ENCODE assay signal across 24 cellular contexts in the genomic region with DNA sequence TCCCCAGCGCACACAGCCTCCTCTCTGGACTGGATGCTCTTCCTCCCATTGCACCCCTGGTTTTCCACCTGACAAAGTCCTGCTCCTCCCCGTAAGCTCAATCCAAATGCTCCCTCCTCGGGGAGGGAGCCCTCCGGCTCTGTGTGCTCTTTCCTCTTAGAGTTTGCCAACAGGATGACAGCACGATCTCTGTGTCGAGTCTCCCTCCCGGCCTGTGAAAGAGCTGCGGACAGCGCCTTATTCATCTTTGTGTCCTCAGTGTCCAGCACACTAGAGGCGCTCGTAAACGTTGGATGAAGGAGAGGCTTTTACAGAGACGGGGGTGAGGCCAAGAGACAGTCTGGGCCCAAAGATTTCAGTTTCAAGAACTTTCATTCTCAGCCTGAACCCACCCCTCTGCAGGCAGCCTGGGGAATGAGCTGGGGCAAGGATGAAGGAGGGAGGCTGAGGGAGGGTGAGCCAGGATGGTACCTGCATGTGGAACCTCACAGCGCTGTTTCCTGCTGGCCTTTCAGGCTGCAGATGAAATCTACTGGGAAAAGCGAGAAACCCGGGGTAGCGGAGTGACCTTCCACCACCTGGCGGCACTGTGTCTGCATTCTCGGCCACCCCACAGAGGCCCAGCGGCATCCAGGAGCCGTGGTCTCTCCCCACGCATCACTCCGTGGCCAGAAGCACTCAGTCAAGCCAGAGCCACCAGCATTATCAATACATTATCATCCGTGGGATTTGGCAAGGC. TPM values are rescaled to one million over a fixed set of nuclear protein-coding genes. Genes with fewer than 3 reads are reported as not detected.
A peak's percentile ranks its signal among the peaks of the same experiment; 100 is the strongest.
DNase-seq lines count a peak whose midpoint lies in the region; ATAC-seq, FAIRE-seq and TF ChIP-seq lines count a peak whose summit lies in the region.
"Had no signal": no experiment of that assay in that cellular context is flagged by ENCODE, and none has a peak within 500 bp of the region (broad histone marks: within the 10 kb centered on the region; RNA-seq: fewer than 3 reads in every experiment).

No MANE protein-coding gene starts in this region.

- in situ Hi-C loops in mammary epithelial cell (cut with MboI; ENCODE audit: low sequenced_read_pairs in 2 of 2) = no loop called here
- in situ Hi-C loops in K562 (cut with MboI) = no loop called here

- no TSS peak for BruUV-seq in mammary epithelial cell (replicated peaks; lab: Mats Ljungman, UMichigan)
- no TSS peak for BruUV-seq in K562 (replicated peaks; lab: Mats Ljungman, UMichigan)

- H3K27me3 ChIP-seq in mammary epithelial cell (ENCODE audit: insufficient read depth, low read length) (no peaks in the 10 kb centered on the region), breast epithelium (no peaks in the 10 kb centered on the region), K562 (ENCODE audit: control insufficient read depth in 2 of 2, insufficient read depth in 2 of 2, low read length in 2 of 2) (peaks cover 6 to 16% of the 10 kb centered on the region in 2 experiments; a peak in 4 of 5 replicates), aorta (ENCODE audit: control insufficient read depth in 1 of 2, insufficient read depth in 2 of 2, low read length in 1 of 2) (no peaks in the 10 kb centered on the region)
- H3K27me3 ChIP-seq: testis had no signal

- no peak for TF ChIP-seq CTCF in mammary epithelial cell (conservative IDR thresholded peaks at IDR 0.05 in 1 of 2, IDR thresholded peaks at IDR 0.05 in 1 of 2; ENCODE audit: extremely low read depth in 1 of 2, insufficient read depth in 1 of 2, low read depth in 1 of 2, low read length in 2 of 2)
- TF ChIP-seq CTCF in breast epithelium (IDR thresholded peaks at IDR 0.05) = no peak
- TF ChIP-seq CTCF in K562 (IDR thresholded peaks at IDR 0.05 in 2 of 3, conservative IDR thresholded peaks at IDR 0.05 in 1 of 3; ENCODE audit: insufficient read depth in 2 of 3, low read depth in 1 of 3, low read length in 3 of 3) = peak; percentile 74 to 83 (median 79)
- TF ChIP-seq CTCF in GM20000 (IDR thresholded peaks at IDR 0.05; ENCODE audit: extremely low read depth, missing control alignments) = no peak

- TF ChIP-seq POLR2A in breast epithelium (IDR thresholded peaks at IDR 0.05) = no peak
- TF ChIP-seq POLR2A in K562 (conservative IDR thresholded peaks at IDR 0.05) = no peak

- H3K79me2 ChIP-seq in mammary epithelial cell (ENCODE audit: insufficient read depth, low read length) (no peaks in the 10 kb centered on the region), K562 (ENCODE audit: control insufficient read depth, insufficient read depth, low read length) (no peaks in the 10 kb centered on the region)
- H3K79me2 ChIP-seq: parathyroid adenoma had no signal

- H3K9ac ChIP-seq in mammary epithelial cell (ENCODE audit: insufficient read depth, low read length) = no peak overlapping the region
- no peak overlapping the region for H3K9ac ChIP-seq in K562 (ENCODE audit: insufficient read depth in 1 of 2, low read depth in 2 of 2, low read length in 2 of 2)
- H3K9ac ChIP-seq: parathyroid adenoma had no signal

- 55% methylated on average over 18 of the region's 24 CpGs for WGBS in mammary epithelial cell (ENCODE audit: low coverage, missing lambda C conversion rate)
- 13% methylated on average over 24 of the region's 24 CpGs for WGBS in K562 (ENCODE audit: insufficient coverage, low coverage, missing lambda C conversion rate)
- WGBS in aorta, 2 donors = 56 to 62% methylated on average over 24 of the region's 24 CpGs

- H4K20me1 ChIP-seq in mammary epithelial cell (ENCODE audit: insufficient read depth, low read length) (no peaks in the 10 kb centered on the region), K562 (replicated peaks; ENCODE audit: control insufficient read depth, insufficient read depth, low read length) (peaks cover 3% of the 10 kb centered on the region; the same call in 1 of the 2 replicates)

- H3K36me3 ChIP-seq in mammary epithelial cell (ENCODE audit: insufficient read depth, low read length) (no peaks in the 10 kb centered on the region), breast epithelium (no peaks in the 10 kb centered on the region), K562 (ENCODE audit: control insufficient read depth, insufficient read depth, low read length) (no peaks in the 10 kb centered on the region), aorta (ENCODE audit: control insufficient read depth in 1 of 2, insufficient read depth in 2 of 2, low read length in 1 of 2) (no peaks in the 10 kb centered on the region)
- H3K36me3 ChIP-seq: left lung had no signal

- CTCF ChIA-PET in mammary epithelial cell (lab: Charles Lee; ENCODE audit: low non-redundant PET) (no interaction called here), K562 (lab: Yijun Ruan, JAX; ENCODE audit: low intra/inter-chr PET ratio) (interaction anchor here (0.5 kb wide), 1 partner anchor 42 kb away, joined by 6 read pairs; no protein-coding TSS in a partner anchor)

- no peaks in the 10 kb centered on the region for H3K4me1 ChIP-seq in mammary epithelial cell (ENCODE audit: insufficient read depth, low read length)
- H3K4me1 ChIP-seq in breast epithelium = no peaks in the 10 kb centered on the region
- H3K4me1 ChIP-seq in K562 (replicated peaks in 1 of 2; ENCODE audit: control insufficient read depth in 2 of 2, insufficient read depth in 2 of 2, low read length in 2 of 2) = peaks cover 12 to 15% of the 10 kb centered on the region in 2 experiments; a peak in 4 of 5 replicates
- no peaks in the 10 kb centered on the region for H3K4me1 ChIP-seq in aorta (ENCODE audit: control insufficient read depth in 1 of 2, insufficient read depth in 2 of 2, low read length in 2 of 2)
- H3K4me1 ChIP-seq: A549, left lung, parathyroid adenoma, testis had no signal

- FAIRE-seq in K562 (lab: Jason Lieb, UNC) = peak; percentile 19
- FAIRE-seq: A549, GM12892 had no signal

- intact Hi-C loops in mammary epithelial cell (cut with micrococcal nuclease) (no loop called here), breast epithelium (cut with DNase I; ENCODE audit: low total_unique reads) (loop anchor here (5.0 kb wide), 1 partner anchor 1699 kb away; no protein-coding TSS in a partner anchor), K562 (cut with micrococcal nuclease) (loop anchor here (1.0 to 5.0 kb wide), 3 partner anchors 59 to 103 kb away; no protein-coding TSS in a partner anchor), aorta (cut with DNase I) (no loop called here), sciatic nerve (cut with DNase I) (no loop called here)

- TF ChIP-seq RAD21 in K562 (CRISPR knock-in tag; conservative IDR thresholded peaks at IDR 0.05 in 1 of 2, IDR thresholded peaks at IDR 0.05 in 1 of 2) = peak; percentile 43 to 78; a peak in 3 of 4 replicates

- H3K4me3 ChIP-seq in mammary epithelial cell (replicated peaks in 1 of 3; ENCODE audit: insufficient read depth in 1 of 3, low read depth in 2 of 3, low read length in 3 of 3) = no peak overlapping the region
- no peak overlapping the region for H3K4me3 ChIP-seq in breast epithelium
- no peak overlapping the region for H3K4me3 ChIP-seq in K562
- H3K4me3 ChIP-seq in aorta (ENCODE audit: low read length in 2 of 2) = no peak overlapping the region
- H3K4me3 ChIP-seq: A549, left lung, skin epidermis, testis had no signal

- peak; percentile 93 for ATAC-seq in K562
- ATAC-seq in aorta (ENCODE audit: low FRiP score) = no peak
- ATAC-seq in sciatic nerve = no peak
- ATAC-seq in GM19023 (IDR thresholded peaks at IDR 0.05; ENCODE audit: unreplicated experiment) = no peak
- ATAC-seq: left lung had no signal

- H3K9me1 ChIP-seq in K562 (ENCODE audit: control insufficient read depth, insufficient read depth, low read length) = peaks cover 4% of the 10 kb centered on the region

- H3K9me3 ChIP-seq in mammary epithelial cell (replicated peaks; ENCODE audit: insufficient read depth, low read length) (no peaks in the 10 kb centered on the region), breast epithelium (no peaks in the 10 kb centered on the region), K562 (replicated peaks; ENCODE audit: control insufficient read depth, insufficient read depth, low read depth, low read length) (no peaks in the 10 kb centered on the region), aorta (ENCODE audit: control insufficient read depth, low read length) (no peaks in the 10 kb centered on the region)
- H3K9me3 ChIP-seq: A549, left lung, testis had no signal

- TF ChIP-seq EP300 in K562 (IDR thresholded peaks at IDR 0.05; ENCODE audit: low read length) = no peak

- H3K4me2 ChIP-seq in mammary epithelial cell (ENCODE audit: insufficient read depth, low read depth, low read length) = no peak overlapping the region
- no peak overlapping the region for H3K4me2 ChIP-seq in K562 (ENCODE audit: insufficient read depth, low read length)
- H3K4me2 ChIP-seq: A549 had no signal

- DNase-seq in mammary epithelial cell = no peak
- no peak for DNase-seq in breast epithelium (ENCODE audit: low spot score in 2 of 2)
- peak; percentile 62 to 73 (median 63) for DNase-seq in K562 (ENCODE audit: extremely low read depth in 1 of 4, low spot score in 3 of 4)
- DNase-seq in iPS-NIHi7 (ENCODE audit: extremely low spot score) = peak; percentile 77
- DNase-seq in aorta = peak; percentile 30 to 57
- no peak for DNase-seq in sciatic nerve (ENCODE audit: low spot score)
- DNase-seq in GM20000 (ENCODE audit: low spot score) = no peak
- DNase-seq: activated CD4-positive, alpha-beta T cell treated with anti-CD3 and anti-CD28 coated beads for 4 hours; activated CD8-positive, alpha-beta memory T cell treated with anti-CD3 and anti-CD28 coated beads, Interleukin-2, amount 50 U/mL, for 4 hours; GDM1; left lung; NCI-H146; NCI-H226; stimulated activated CD8-positive, alpha-beta memory T cell treated with anti-CD3 and anti-CD28 coated beads, Interleukin-4, amount 100 ng/mL, for 48 hours; testis had no signal

- POLR2A ChIA-PET in K562 (lab: Yijun Ruan, JAX) = interaction anchor here (0.7 to 1.8 kb wide), 2 partner anchors 11 to 15 kb away, joined by 3 to 4 read pairs; no protein-coding TSS in a partner anchor

- dilution Hi-C loops in mammary epithelial cell (cut with HindIII; ENCODE audit: low sequenced_read_pairs) = no loop called here

- H2AFZ ChIP-seq in mammary epithelial cell (ENCODE audit: low read depth, low read length) (peak overlapping the region; percentile 7), K562 (ENCODE audit: low read depth, low read length) (no peak overlapping the region)
- H2AFZ ChIP-seq: parathyroid adenoma had no signal

- H3K27ac ChIP-seq in mammary epithelial cell (ENCODE audit: insufficient read depth, low read depth, low read length) = no peak overlapping the region
- no peak overlapping the region for H3K27ac ChIP-seq in breast epithelium
- H3K27ac ChIP-seq in K562 (ENCODE audit: extremely low read depth, low read depth, low read length) = no peak overlapping the region
- H3K27ac ChIP-seq in aorta (ENCODE audit: low read depth in 1 of 2, low read length in 2 of 2) = no peak overlapping the region
- H3K27ac ChIP-seq: A549, left lung, parathyroid adenoma, RWPE1, skin epidermis, testis had no signal

RNA-seq across cellular contexts. Expression of a gene that starts 8.5 kb away (rescaled TPM):
- 1 to 10 TPM in 1 of 2 donors, under 1 TPM in 1; 0.67 to 2.9 TPM for total RNA-seq in mammary epithelial cell
- 5.6 TPM for polyA plus RNA-seq in mammary epithelial cell
- 26.3 TPM for polyA minus RNA-seq in mammary epithelial cell
- total RNA-seq in breast epithelium = under 1 TPM in 1 of 3 donors, not detected in 2; 0.98 TPM
- total RNA-seq in K562 (2011; cell fraction: chromatin; rRNA removed; ENCODE audit: low replicate concordance) = 35.2 and 37.9 TPM in 2 replicates
- total RNA-seq in K562 (2011; cell fraction: nucleolus; rRNA removed) = 17.8 and 21.7 TPM in 2 replicates
- total RNA-seq in K562 (2011; cell fraction: nucleoplasm; rRNA removed) = 26.9 and 32.4 TPM in 2 replicates
- total RNA-seq in K562 (2014; rRNA removed) = 4.1 and 5.8 TPM in 2 replicates
- total RNA-seq in K562 (2014; rRNA removed; fragmentation: Illumina TruSeq; extraction: Trizol) = 4.0 and 6.3 TPM in 2 replicates
- total RNA-seq in K562 (2015; rRNA removed; fragmentation: Illumina TruSeq; extraction: Trizol) = 5.0 and 6.1 TPM in 2 replicates
- total RNA-seq in K562 (2021) = 6.6 and 7.4 TPM in 2 replicates
- 4.0 and 10.0 TPM in 2 replicates for polyA plus RNA-seq in K562 (2011; rRNA removed)
- 2.2 and 9.8 TPM in 2 replicates for polyA plus RNA-seq in K562 (2011; cell fraction: cytosol; rRNA removed)
- 5.6 and 26.1 TPM in 2 replicates for polyA plus RNA-seq in K562 (2011; cell fraction: nucleus; rRNA removed)
- 6.6 and 19.9 TPM in 2 replicates for polyA plus RNA-seq in K562 (2012)
- 6.4 and 7.5 TPM in 2 replicates for polyA plus RNA-seq in K562 (2014; fragmentation: Illumina TruSeq; extraction: Trizol)
- polyA plus RNA-seq in K562 (2014; fragmentation: Nextera tagmentation; extraction: Ambion mirVana) = 1 to 10 TPM; 4.4 to 5.6 TPM
- polyA plus RNA-seq in K562 (2014; rRNA removed) = 6.2 and 11.5 TPM in 2 replicates
- polyA minus RNA-seq in K562 (2011; rRNA and poly(A)+ RNA removed) = 3.2 and 7.7 TPM in 2 replicates
- 6.5 TPM in 1 of 2 replicates, not detected in the other for polyA minus RNA-seq in K562 (2011; cell fraction: cytosol; rRNA and poly(A)+ RNA removed)
- polyA minus RNA-seq in K562 (2011; cell fraction: nucleus; rRNA and poly(A)+ RNA removed) = 2.0 and 7.1 TPM in 2 replicates
- under 1 TPM in 1 of 2 donors, not detected in 1; 0.96 TPM for total RNA-seq in aorta
- polyA plus RNA-seq in aorta = 1 to 10 TPM in 1 of 2 donors, not detected in 1; 6.5 TPM
- not detected for total RNA-seq in sciatic nerve
- total RNA-seq: cerebellum, M059J, myocyte had no signal
- polyA plus RNA-seq: A549 had no signal

RNA-seq across cellular contexts. Expression of a gene that starts 18.4 kb away (rescaled TPM):
- total RNA-seq in mammary epithelial cell (not detected), breast epithelium (not detected), K562 (2014; rRNA removed) (not detected in 2 replicates), K562 (2014; rRNA removed; fragmentation: Illumina TruSeq; extraction: Trizol) (not detected in 2 replicates), K562 (2015; rRNA removed; fragmentation: Illumina TruSeq; extraction: Trizol) (not detected in 2 replicates), K562 (2021) (not detected in 2 replicates), aorta (under 1 TPM in 1 of 2 donors, not detected in 1; 0.15 TPM), sciatic nerve (not detected)
- polyA plus RNA-seq in mammary epithelial cell (not detected), K562 (2011; rRNA removed) (0.03 TPM in 1 of 2 replicates, not detected in the other), K562 (2014; fragmentation: Illumina TruSeq; extraction: Trizol) (not detected in 2 replicates), K562 (2014; fragmentation: Nextera tagmentation; extraction: Ambion mirVana) (under 1 TPM in 1 of 2 experiments, not detected in 1; 0.03 TPM), K562 (2014; rRNA removed) (not detected in 2 replicates), aorta (not detected)
- polyA minus RNA-seq in mammary epithelial cell = not detected
- not detected in 2 replicates for total RNA-seq in K562 (2011; cell fraction: chromatin; rRNA removed; ENCODE audit: low replicate concordance)
- total RNA-seq in K562 (2011; cell fraction: nucleolus; rRNA removed) = 0.13 and 0.17 TPM in 2 replicates
- total RNA-seq in K562 (2011; cell fraction: nucleoplasm; rRNA removed) = 0.31 TPM in 1 of 2 replicates, not detected in the other
- 0.01 and 0.03 TPM in 2 replicates for polyA plus RNA-seq in K562 (2011; cell fraction: cytosol; rRNA removed)
- 0.03 and 0.06 TPM in 2 replicates for polyA plus RNA-seq in K562 (2011; cell fraction: nucleus; rRNA removed)
- polyA plus RNA-seq in K562 (2012) = 0.10 TPM in 1 of 2 replicates, not detected in the other
- not detected in 2 replicates for polyA minus RNA-seq in K562 (2011; rRNA and poly(A)+ RNA removed)
- 0.36 TPM in 1 of 2 replicates, not detected in the other for polyA minus RNA-seq in K562 (2011; cell fraction: cytosol; rRNA and poly(A)+ RNA removed)
- 0.11 and 0.13 TPM in 2 replicates for polyA minus RNA-seq in K562 (2011; cell fraction: nucleus; rRNA and poly(A)+ RNA removed)
- total RNA-seq: cerebellum, left lung, M059J, myocyte had no signal
- polyA plus RNA-seq: A549 had no signal

Comparison
In these comparisons a context has a peak if more than half of its experiments do, and no peak if none do; other contexts are left out.
1. intact Hi-C loops: an anchor here in breast epithelium (5.0 kb wide) and K562 (1.0 to 5.0 kb wide); none called in mammary epithelial cell, aorta and sciatic nerve.
2. DNase-seq: peak in K562 (4 of 4), iPS-NIHi7 (single experiment) and aorta (2 of 2); none in mammary epithelial cell (single experiment), breast epithelium (0 of 2), sciatic nerve (single experiment) and GM20000 (single experiment).
3. CTCF ChIP-seq: peak in K562 (3 of 3); none in mammary epithelial cell (0 of 2), breast epithelium (0 of 3) and GM20000 (single experiment).